In genomic region chr22:25395915-25396314, GRCh38 we compare ENCODE assay signal across 1 cellular context.
TF ChIP-seq lines count a peak whose summit lies in the region.

No MANE protein-coding gene starts in this region.

TF ChIP-seq in HepG2, 621 proteins besides CTCF, POLR2A, EP300 and RAD21 (continued from another document and continues in another):
- TF ChIP-seq, protein P1, sequence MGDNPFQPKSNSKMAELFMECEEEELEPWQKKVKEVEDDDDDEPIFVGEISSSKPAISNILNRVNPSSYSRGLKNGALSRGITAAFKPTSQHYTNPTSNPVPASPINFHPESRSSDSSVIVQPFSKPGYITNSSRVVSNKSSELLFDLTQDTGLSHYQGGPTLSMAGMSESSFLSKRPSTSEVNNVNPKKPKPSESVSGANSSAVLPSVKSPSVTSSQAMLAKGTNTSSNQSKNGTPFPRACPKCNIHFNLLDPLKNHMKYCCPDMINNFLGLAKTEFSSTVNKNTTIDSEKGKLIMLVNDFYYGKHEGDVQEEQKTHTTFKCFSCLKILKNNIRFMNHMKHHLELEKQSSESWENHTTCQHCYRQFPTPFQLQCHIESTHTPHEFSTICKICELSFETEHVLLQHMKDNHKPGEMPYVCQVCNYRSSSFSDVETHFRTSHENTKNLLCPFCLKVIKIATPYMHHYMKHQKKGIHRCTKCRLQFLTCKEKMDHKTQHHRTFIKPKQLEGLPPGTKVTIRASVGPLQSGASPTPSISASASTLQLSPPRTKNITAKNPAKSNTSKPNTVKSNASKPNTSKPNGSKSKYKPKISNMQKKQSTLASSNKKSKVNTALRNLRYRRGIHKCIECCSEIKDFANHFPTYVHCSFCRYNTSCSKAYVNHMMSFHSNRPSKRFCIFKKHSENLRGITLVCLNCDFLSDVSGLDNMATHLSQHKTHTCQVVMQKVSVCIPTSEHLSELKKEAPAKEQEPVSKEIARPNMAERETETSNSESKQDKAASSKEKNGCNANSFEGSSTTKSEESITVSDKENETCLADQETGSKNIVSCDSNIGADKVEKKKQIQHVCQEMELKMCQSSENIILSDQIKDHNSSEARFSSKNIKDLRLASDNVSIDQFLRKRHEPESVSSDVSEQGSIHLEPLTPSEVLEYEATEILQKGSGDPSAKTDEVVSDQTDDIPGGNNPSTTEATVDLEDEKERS (CRISPR knock-in tag; IDR thresholded peaks at IDR 0.05), result no peak
- TF ChIP-seq ZNF562 (CRISPR knock-in tag; IDR thresholded peaks at IDR 0.05; ENCODE audit: borderline replicate concordance) (no peak), EED (CRISPR knock-in tag; IDR thresholded peaks at IDR 0.05) (no peak), EHMT2 (IDR thresholded peaks at IDR 0.05; ENCODE audit: borderline replicate concordance, low read depth, low read length) (no peak), RFX3 (CRISPR knock-in tag; IDR thresholded peaks at IDR 0.05) (no peak), HNRNPK (IDR thresholded peaks at IDR 0.05; ENCODE audit: low read depth, low read length, poor library complexity, severe bottlenecking) (no peak), FOXO1 (CRISPR knock-in tag; IDR thresholded peaks at IDR 0.05) (peak; percentile 84), ZNF484 (CRISPR knock-in tag; IDR thresholded peaks at IDR 0.05; ENCODE audit: borderline replicate concordance, low read depth) (no peak), KDM5B (CRISPR knock-in tag; IDR thresholded peaks at IDR 0.05; ENCODE audit: borderline replicate concordance) (no peak), ARID5B (CRISPR knock-in tag; IDR thresholded peaks at IDR 0.05) (peak; percentile 67), RARA (CRISPR knock-in tag; IDR thresholded peaks at IDR 0.05) (peak; percentile 85), WIZ (CRISPR knock-in tag; IDR thresholded peaks at IDR 0.05) (no peak), ZFP37 (CRISPR knock-in tag; IDR thresholded peaks at IDR 0.05; ENCODE audit: borderline replicate concordance) (no peak), ATM (IDR thresholded peaks at IDR 0.05; ENCODE audit: borderline replicate concordance) (no peak), ZNF441 (CRISPR knock-in tag; IDR thresholded peaks at IDR 0.05; ENCODE audit: borderline replicate concordance) (no peak)
- TF ChIP-seq, protein P2, sequence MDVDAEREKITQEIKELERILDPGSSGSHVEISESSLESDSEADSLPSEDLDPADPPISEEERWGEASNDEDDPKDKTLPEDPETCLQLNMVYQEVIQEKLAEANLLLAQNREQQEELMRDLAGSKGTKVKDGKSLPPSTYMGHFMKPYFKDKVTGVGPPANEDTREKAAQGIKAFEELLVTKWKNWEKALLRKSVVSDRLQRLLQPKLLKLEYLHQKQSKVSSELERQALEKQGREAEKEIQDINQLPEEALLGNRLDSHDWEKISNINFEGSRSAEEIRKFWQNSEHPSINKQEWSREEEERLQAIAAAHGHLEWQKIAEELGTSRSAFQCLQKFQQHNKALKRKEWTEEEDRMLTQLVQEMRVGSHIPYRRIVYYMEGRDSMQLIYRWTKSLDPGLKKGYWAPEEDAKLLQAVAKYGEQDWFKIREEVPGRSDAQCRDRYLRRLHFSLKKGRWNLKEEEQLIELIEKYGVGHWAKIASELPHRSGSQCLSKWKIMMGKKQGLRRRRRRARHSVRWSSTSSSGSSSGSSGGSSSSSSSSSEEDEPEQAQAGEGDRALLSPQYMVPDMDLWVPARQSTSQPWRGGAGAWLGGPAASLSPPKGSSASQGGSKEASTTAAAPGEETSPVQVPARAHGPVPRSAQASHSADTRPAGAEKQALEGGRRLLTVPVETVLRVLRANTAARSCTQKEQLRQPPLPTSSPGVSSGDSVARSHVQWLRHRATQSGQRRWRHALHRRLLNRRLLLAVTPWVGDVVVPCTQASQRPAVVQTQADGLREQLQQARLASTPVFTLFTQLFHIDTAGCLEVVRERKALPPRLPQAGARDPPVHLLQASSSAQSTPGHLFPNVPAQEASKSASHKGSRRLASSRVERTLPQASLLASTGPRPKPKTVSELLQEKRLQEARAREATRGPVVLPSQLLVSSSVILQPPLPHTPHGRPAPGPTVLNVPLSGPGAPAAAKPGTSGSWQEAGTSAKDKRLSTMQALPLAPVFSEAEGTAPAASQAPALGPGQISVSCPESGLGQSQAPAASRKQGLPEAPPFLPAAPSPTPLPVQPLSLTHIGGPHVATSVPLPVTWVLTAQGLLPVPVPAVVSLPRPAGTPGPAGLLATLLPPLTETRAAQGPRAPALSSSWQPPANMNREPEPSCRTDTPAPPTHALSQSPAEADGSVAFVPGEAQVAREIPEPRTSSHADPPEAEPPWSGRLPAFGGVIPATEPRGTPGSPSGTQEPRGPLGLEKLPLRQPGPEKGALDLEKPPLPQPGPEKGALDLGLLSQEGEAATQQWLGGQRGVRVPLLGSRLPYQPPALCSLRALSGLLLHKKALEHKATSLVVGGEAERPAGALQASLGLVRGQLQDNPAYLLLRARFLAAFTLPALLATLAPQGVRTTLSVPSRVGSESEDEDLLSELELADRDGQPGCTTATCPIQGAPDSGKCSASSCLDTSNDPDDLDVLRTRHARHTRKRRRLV (CRISPR knock-in tag; IDR thresholded peaks at IDR 0.05), result no peak
- TF ChIP-seq, protein P3, sequence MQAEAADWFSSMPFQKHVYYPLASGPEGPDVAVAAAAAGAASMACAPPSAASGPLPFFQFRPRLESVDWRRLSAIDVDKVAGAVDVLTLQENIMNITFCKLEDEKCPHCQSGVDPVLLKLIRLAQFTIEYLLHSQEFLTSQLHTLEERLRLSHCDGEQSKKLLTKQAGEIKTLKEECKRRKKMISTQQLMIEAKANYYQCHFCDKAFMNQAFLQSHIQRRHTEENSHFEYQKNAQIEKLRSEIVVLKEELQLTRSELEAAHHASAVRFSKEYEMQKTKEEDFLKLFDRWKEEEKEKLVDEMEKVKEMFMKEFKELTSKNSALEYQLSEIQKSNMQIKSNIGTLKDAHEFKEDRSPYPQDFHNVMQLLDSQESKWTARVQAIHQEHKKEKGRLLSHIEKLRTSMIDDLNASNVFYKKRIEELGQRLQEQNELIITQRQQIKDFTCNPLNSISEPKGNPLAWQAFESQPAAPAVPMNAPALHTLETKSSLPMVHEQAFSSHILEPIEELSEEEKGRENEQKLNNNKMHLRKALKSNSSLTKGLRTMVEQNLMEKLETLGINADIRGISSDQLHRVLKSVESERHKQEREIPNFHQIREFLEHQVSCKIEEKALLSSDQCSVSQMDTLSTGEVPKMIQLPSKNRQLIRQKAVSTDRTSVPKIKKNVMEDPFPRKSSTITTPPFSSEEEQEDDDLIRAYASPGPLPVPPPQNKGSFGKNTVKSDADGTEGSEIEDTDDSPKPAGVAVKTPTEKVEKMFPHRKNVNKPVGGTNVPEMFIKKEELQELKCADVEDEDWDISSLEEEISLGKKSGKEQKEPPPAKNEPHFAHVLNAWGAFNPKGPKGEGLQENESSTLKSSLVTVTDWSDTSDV (CRISPR knock-in tag; IDR thresholded peaks at IDR 0.05), result no peak
- TF ChIP-seq, protein P4, sequence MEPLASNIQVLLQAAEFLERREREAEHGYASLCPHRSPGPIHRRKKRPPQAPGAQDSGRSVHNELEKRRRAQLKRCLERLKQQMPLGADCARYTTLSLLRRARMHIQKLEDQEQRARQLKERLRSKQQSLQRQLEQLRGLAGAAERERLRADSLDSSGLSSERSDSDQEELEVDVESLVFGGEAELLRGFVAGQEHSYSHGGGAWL (CRISPR knock-in tag; IDR thresholded peaks at IDR 0.05), result no peak
- TF ChIP-seq, protein P5, sequence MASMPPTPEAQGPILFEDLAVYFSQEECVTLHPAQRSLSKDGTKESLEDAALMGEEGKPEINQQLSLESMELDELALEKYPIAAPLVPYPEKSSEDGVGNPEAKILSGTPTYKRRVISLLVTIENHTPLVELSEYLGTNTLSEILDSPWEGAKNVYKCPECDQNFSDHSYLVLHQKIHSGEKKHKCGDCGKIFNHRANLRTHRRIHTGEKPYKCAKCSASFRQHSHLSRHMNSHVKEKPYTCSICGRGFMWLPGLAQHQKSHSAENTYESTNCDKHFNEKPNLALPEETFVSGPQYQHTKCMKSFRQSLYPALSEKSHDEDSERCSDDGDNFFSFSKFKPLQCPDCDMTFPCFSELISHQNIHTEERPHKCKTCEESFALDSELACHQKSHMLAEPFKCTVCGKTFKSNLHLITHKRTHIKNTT (CRISPR knock-in tag; IDR thresholded peaks at IDR 0.05), result no peak
- TF ChIP-seq, protein P6, sequence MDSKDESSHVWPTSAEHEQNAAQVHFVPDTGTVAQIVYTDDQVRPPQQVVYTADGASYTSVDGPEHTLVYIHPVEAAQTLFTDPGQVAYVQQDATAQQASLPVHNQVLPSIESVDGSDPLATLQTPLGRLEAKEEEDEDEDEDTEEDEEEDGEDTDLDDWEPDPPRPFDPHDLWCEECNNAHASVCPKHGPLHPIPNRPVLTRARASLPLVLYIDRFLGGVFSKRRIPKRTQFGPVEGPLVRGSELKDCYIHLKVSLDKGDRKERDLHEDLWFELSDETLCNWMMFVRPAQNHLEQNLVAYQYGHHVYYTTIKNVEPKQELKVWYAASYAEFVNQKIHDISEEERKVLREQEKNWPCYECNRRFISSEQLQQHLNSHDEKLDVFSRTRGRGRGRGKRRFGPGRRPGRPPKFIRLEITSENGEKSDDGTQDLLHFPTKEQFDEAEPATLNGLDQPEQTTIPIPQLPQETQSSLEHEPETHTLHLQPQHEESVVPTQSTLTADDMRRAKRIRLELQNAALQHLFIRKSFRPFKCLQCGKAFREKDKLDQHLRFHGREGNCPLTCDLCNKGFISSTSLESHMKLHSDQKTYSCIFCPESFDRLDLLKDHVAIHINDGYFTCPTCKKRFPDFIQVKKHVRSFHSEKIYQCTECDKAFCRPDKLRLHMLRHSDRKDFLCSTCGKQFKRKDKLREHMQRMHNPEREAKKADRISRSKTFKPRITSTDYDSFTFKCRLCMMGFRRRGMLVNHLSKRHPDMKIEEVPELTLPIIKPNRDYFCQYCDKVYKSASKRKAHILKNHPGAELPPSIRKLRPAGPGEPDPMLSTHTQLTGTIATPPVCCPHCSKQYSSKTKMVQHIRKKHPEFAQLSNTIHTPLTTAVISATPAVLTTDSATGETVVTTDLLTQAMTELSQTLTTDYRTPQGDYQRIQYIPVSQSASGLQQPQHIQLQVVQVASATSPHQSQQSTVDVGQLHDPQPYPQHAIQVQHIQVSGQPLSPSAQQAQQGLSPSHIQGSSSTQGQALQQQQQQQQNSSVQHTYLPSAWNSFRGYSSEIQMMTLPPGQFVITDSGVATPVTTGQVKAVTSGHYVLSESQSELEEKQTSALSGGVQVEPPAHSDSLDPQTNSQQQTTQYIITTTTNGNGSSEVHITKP (CRISPR knock-in tag; IDR thresholded peaks at IDR 0.05; ENCODE audit: low read depth), result no peak
- TF ChIP-seq, protein P7, sequence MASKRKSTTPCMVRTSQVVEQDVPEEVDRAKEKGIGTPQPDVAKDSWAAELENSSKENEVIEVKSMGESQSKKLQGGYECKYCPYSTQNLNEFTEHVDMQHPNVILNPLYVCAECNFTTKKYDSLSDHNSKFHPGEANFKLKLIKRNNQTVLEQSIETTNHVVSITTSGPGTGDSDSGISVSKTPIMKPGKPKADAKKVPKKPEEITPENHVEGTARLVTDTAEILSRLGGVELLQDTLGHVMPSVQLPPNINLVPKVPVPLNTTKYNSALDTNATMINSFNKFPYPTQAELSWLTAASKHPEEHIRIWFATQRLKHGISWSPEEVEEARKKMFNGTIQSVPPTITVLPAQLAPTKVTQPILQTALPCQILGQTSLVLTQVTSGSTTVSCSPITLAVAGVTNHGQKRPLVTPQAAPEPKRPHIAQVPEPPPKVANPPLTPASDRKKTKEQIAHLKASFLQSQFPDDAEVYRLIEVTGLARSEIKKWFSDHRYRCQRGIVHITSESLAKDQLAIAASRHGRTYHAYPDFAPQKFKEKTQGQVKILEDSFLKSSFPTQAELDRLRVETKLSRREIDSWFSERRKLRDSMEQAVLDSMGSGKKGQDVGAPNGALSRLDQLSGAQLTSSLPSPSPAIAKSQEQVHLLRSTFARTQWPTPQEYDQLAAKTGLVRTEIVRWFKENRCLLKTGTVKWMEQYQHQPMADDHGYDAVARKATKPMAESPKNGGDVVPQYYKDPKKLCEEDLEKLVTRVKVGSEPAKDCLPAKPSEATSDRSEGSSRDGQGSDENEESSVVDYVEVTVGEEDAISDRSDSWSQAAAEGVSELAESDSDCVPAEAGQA (IDR thresholded peaks at IDR 0.05; ENCODE audit: low read depth), result no peak
- TF ChIP-seq, protein P7 (CRISPR knock-in tag; IDR thresholded peaks at IDR 0.05; ENCODE audit: borderline replicate concordance), result no peak
